ENCODE assay signal across 1 cellular context in the genomic region with DNA sequence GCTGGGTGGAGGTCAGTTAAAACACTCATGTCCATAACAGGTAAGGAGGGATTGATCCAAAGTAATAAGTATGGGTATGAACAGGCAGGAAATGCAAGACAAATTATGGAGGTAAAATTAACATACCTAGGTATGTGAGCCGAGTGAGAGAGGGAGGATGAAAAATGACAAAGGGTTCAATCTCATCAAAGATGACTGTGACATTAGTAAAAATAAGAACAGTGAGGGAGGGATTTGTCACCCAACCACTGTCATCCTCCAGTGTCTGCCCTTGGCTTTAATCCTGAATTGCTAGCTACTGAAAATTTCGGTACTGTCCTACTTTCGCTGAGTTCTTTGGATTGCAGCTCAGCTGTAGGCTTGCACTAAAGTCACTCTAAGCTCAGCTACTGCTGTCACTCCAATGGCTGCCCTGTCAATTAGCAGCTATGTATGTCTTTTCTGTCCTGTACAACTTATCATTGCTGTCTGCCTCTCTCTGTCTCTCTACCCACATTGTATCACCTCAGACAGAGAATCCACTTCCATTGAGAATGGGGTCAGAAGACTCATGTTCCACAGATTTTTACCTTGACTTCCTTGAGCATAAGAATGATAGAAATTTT.
TF ChIP-seq lines count a peak whose summit lies in the region.

No MANE protein-coding gene starts in this region.

TF ChIP-seq in H1, 55 proteins besides CTCF, POLR2A, EP300 and RAD21 (continued from another document):
- TF ChIP-seq ZNF274 (IDR thresholded peaks at IDR 0.05; ENCODE audit: borderline replicate concordance, extremely low read depth, low read length) = no peak
- TF ChIP-seq SRF (IDR thresholded peaks at IDR 0.05; ENCODE audit: low read depth, low read length) = no peak
- no peak for TF ChIP-seq YY1 (IDR thresholded peaks at IDR 0.05; ENCODE audit: low read depth, low read length)
- no peak for TF ChIP-seq JUND (IDR thresholded peaks at IDR 0.05; ENCODE audit: low read length)
- no peak for TF ChIP-seq KDM4A (IDR thresholded peaks at IDR 0.05; ENCODE audit: low read depth, low read length, severe bottlenecking)
- no peak for TF ChIP-seq HDAC6 (IDR thresholded peaks at IDR 0.05; ENCODE audit: low read depth, low read length)
- no peak for TF ChIP-seq SIRT6 (IDR thresholded peaks at IDR 0.05; ENCODE audit: low read length)
- TF ChIP-seq CHD7 (IDR thresholded peaks at IDR 0.05; ENCODE audit: insufficient replicate concordance, low read length) = no peak
- TF ChIP-seq RFX5 (IDR thresholded peaks at IDR 0.05; ENCODE audit: borderline replicate concordance, low read depth, low read length) = no peak
- no peak for TF ChIP-seq MAX (IDR thresholded peaks at IDR 0.05)
- no peak for TF ChIP-seq POLR2AphosphoS5 (IDR thresholded peaks at IDR 0.05; ENCODE audit: low read depth, low read length)
